8 cellular contexts compared by ENCODE assay signal in genomic region chr19:49877879-49878743, GRCh38. TPM values are rescaled to one million over a fixed set of nuclear protein-coding genes. Genes with fewer than 3 reads are reported as not detected.
DNase-seq lines count a peak whose midpoint lies in the region; ATAC-seq and TF ChIP-seq lines count a peak whose summit lies in the region.

No MANE protein-coding gene starts in this region.

- intact Hi-C loops in breast epithelium (cut with DNase I; ENCODE audit: low total_unique reads), result no loop called here

- peak overlapping the region; percentile 94 for H3K4me2 ChIP-seq in smooth muscle cell

- TF ChIP-seq CTCF in breast epithelium (IDR thresholded peaks at IDR 0.05), result no peak
- no peak for TF ChIP-seq CTCF in smooth muscle cell (IDR thresholded peaks at IDR 0.05; ENCODE audit: borderline replicate concordance, insufficient read depth, poor library complexity, severe bottlenecking)

- H3F3A ChIP-seq in smooth muscle cell (ENCODE audit: low read depth), result peaks cover 3% of the 10 kb centered on the region

- H4K20me1 ChIP-seq in smooth muscle cell (ENCODE audit: low read depth), result peaks cover 5% of the 10 kb centered on the region

- ATAC-seq in GM18858 (IDR thresholded peaks at IDR 0.05; ENCODE audit: unreplicated experiment), result peak; percentile 24
- peak; percentile 46 for ATAC-seq in HG03064 (IDR thresholded peaks at IDR 0.05; ENCODE audit: low read depth, unreplicated experiment)

- peak overlapping the region; percentile 95 for H3K9ac ChIP-seq in smooth muscle cell (ENCODE audit: low read depth)

- H3K4me3 ChIP-seq in breast epithelium (peak overlapping the region; percentile 82 to 92 (median 88)), smooth muscle cell (peak overlapping the region; percentile 72)

- in situ Hi-C loops in ACHN (cut with HindIII; ENCODE audit: low pct_ligation_motif_present, low pct_unique_long_range_greater_than_20kb, low sequenced_read_pairs), result no loop called here

- H3K9me3 ChIP-seq in breast epithelium (peaks cover 0 to 5% of the 10 kb centered on the region in 2 donors), smooth muscle cell (replicated peaks; ENCODE audit: low read depth) (no peaks in the 10 kb centered on the region)

- no peak for TF ChIP-seq POLR2A in breast epithelium (IDR thresholded peaks at IDR 0.05)

- H3K27ac ChIP-seq in breast epithelium, result peak overlapping the region; percentile 99 to 100
- H3K27ac ChIP-seq in smooth muscle cell (ENCODE audit: low read depth), result peak overlapping the region; percentile 96

- peak; percentile 94 for DNase-seq in ACHN
- DNase-seq in NCI-H2107 treated with DMSO at 0.1 percent for 48 hours (lab: John Stamatoyannopoulos, UW; ENCODE audit: unreplicated experiment), result peak; percentile 84
- peak; percentile 98 for DNase-seq in UCSD-AML1 (lab: John Stamatoyannopoulos, UW; ENCODE audit: unreplicated experiment)
- peak; percentile 97 to 98 for DNase-seq in breast epithelium (ENCODE audit: low spot score in 2 of 2)
- DNase-seq in iPS-NIHi11 (ENCODE audit: low spot score), result peak; percentile 97
- DNase-seq in smooth muscle cell (lab: John Stamatoyannopoulos, UW; ENCODE audit: unreplicated experiment), result peak; percentile 98

- H3K4me1 ChIP-seq in breast epithelium (peaks cover 4 to 7% of the 10 kb centered on the region in 2 donors), smooth muscle cell (ENCODE audit: low read depth) (peaks cover 12% of the 10 kb centered on the region)

- H3K27me3 ChIP-seq in breast epithelium (no peaks in the 10 kb centered on the region), smooth muscle cell (ENCODE audit: low read depth) (no peaks in the 10 kb centered on the region)

- H3K36me3 ChIP-seq in breast epithelium (no peaks in the 10 kb centered on the region), smooth muscle cell (ENCODE audit: low read depth) (peaks cover 2% of the 10 kb centered on the region)

- H2AFZ ChIP-seq in smooth muscle cell (ENCODE audit: low read depth), result peak overlapping the region; percentile 71

- peaks cover 25% of the 10 kb centered on the region for H3K79me2 ChIP-seq in smooth muscle cell (ENCODE audit: low read depth)

- 7% methylated on average over 37 of the region's 41 CpGs for WGBS in smooth muscle cell (ENCODE audit: low lambda C conversion rate)

RNA-seq across cellular contexts. Expression of gene TBC1D17, which starts 0.6 kb away (rescaled TPM):
- total RNA-seq in breast epithelium (10 to 100 TPM; 21.0 to 31.8 (median 30.4) TPM), smooth muscle cell (7.1 and 9.2 TPM in 2 replicates)
- polyA plus RNA-seq in smooth muscle cell, result 41.8 and 45.7 TPM in 2 replicates

RNA-seq across cellular contexts. Expression of gene AKT1S1, which starts 1.0 kb away (rescaled TPM):
- total RNA-seq in breast epithelium, result 10 to 100 TPM; 11.9 to 13.8 (median 12.5) TPM
- total RNA-seq in smooth muscle cell, result 10.4 and 15.8 TPM in 2 replicates
- polyA plus RNA-seq in smooth muscle cell, result 60.2 and 72.2 TPM in 2 replicates

RNA-seq across cellular contexts. Expression of gene PNKP, which starts 10.7 kb away (rescaled TPM):
- total RNA-seq in breast epithelium, result 10 to 100 TPM; 31.0 to 69.2 (median 57.7) TPM
- total RNA-seq in smooth muscle cell, result 15.3 and 19.4 TPM in 2 replicates
- 42.4 and 53.6 TPM in 2 replicates for polyA plus RNA-seq in smooth muscle cell

RNA-seq across cellular contexts. Expression of gene IL4I1, which starts 18.6 kb away (rescaled TPM):
- total RNA-seq in breast epithelium, result 1 to 10 TPM in 1 of 3 donors, under 1 TPM in 2; 0.48 to 2.2 (median 0.66) TPM
- total RNA-seq in smooth muscle cell, result 0.13 TPM in 1 of 2 replicates, not detected in the other
- 0.54 and 1.3 TPM in 2 replicates for polyA plus RNA-seq in smooth muscle cell

RNA-seq across cellular contexts. Expression of gene PTOV1, which starts 27.2 kb away (rescaled TPM):
- 10 to 100 TPM; 45.1 to 95.0 (median 90.3) TPM for total RNA-seq in breast epithelium
- 49.0 and 81.0 TPM in 2 replicates for total RNA-seq in smooth muscle cell
- 256 and 266 TPM in 2 replicates for polyA plus RNA-seq in smooth muscle cell

Comparison
In these comparisons a context has a peak if more than half of its experiments do, and no peak if none do; other contexts are left out.
1. Peak in every context shown above with its lines: DNase-seq, ATAC-seq, H3K4me3 ChIP-seq and H3K27ac ChIP-seq.